ENCODE assay signal across 13 cellular contexts in the genomic region with DNA sequence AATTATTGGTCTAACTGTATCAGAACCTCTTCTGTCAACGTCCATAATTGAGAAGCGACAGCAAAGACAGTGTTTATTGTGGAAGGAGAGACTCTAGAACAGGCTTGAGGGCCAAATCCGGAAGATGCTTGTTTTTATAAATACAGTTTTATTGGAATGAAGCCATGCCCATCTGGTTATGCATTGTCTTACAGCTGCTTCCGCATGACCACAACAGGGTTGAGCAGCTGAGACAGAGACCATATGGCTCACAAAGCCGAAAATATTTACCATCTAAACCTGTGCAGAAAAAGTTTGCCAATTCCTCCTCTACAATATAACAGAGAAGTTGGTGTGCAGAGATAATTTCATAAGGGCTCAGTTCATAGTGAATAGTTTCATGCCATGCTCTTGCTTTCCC. TPM values are rescaled to one million over a fixed set of nuclear protein-coding genes. Genes with fewer than 3 reads are reported as not detected.
DNase-seq lines count a peak whose midpoint lies in the region; ATAC-seq and TF ChIP-seq lines count a peak whose summit lies in the region.
"Had no signal": no experiment of that assay in that cellular context is flagged by ENCODE, and none has a peak within 500 bp of the region (broad histone marks: within the 10 kb centered on the region; RNA-seq: fewer than 3 reads in every experiment).

No MANE protein-coding gene starts in this region.

- 62 to 77% (median 73%) methylated on average over 5 of the region's 5 CpGs for WGBS in adrenal gland, 4 donors

- no peak overlapping the region for H3K4me3 ChIP-seq in left ventricle myocardium inferior
- no peak overlapping the region for H3K4me3 ChIP-seq in adrenal gland
- H3K4me3 ChIP-seq: A549, gastrocnemius medialis, tibial artery had no signal

- H3K27ac ChIP-seq in left ventricle myocardium inferior (replicated peaks) (peak overlapping the region; percentile 74), adrenal gland (peak overlapping the region; percentile 22 to 83 (median 70))
- H3K27ac ChIP-seq: A549, tibial artery had no signal

- DNase-seq in left ventricle myocardium inferior, result no peak
- no peak for DNase-seq in cardiac septum (ENCODE audit: low spot score)
- DNase-seq in adrenal gland, result no peak
- DNase-seq in lung microvascular endothelial cell (ENCODE audit: low read depth in 2 of 2), result peak; percentile 53 to 91
- DNase-seq in nephron progenitor cell, result no peak
- DNase-seq in MV-4-11 (lab: John Stamatoyannopoulos, UW), result no peak
- DNase-seq in ACHN, result no peak
- no peak for DNase-seq in activated naive CD4-positive, alpha-beta T cell treated with anti-CD3 and anti-CD28 coated beads, Interleukin-2, amount 50 U/mL, for 72 hours (ENCODE audit: low spot score in 2 of 2)
- DNase-seq: gastrocnemius medialis, NCI-H748 treated with DMSO at 0.1 percent for 48 hours had no signal

- intact Hi-C loops in left ventricle myocardium inferior (cut with micrococcal nuclease), result no loop called here
- intact Hi-C loops in cardiac septum (cut with DNase I), result loop anchor here (2.0 kb wide), 1 partner anchor 20 kb away; no protein-coding TSS in a partner anchor
- intact Hi-C loops in adrenal gland (cut with DNase I), result loop anchor here in 1 of 2 donors (10.0 kb wide), 1 partner anchor 92 kb away; no protein-coding TSS in a partner anchor

- TF ChIP-seq CTCF in left ventricle myocardium inferior (IDR thresholded peaks at IDR 0.05; ENCODE audit: borderline replicate concordance), result no peak
- no peak for TF ChIP-seq CTCF in adrenal gland (IDR thresholded peaks at IDR 0.05)
- TF ChIP-seq CTCF in nephron progenitor cell (IDR thresholded peaks at IDR 0.05), result no peak

- H3K27me3 ChIP-seq in left ventricle myocardium inferior (ENCODE audit: low read depth) (no peaks in the 10 kb centered on the region), adrenal gland (no peaks in the 10 kb centered on the region)
- H3K27me3 ChIP-seq: gastrocnemius medialis, tibial artery had no signal

- no peaks in the 10 kb centered on the region for H3K27me3 Mint-ChIP-seq in nephron progenitor cell (ENCODE audit: low read depth, poor library complexity)
- H3K27me3 Mint-ChIP-seq: dendritic cell treated with granulocyte-macrophage colony-stimulating factor and Interleukin-4, amounts not matched to agents 40 ng/mL and 50 ng/mL, for 4 days had no signal

- no peak overlapping the region for H3K27ac Mint-ChIP-seq in nephron progenitor cell
- no peak overlapping the region for H3K27ac Mint-ChIP-seq in activated naive CD4-positive, alpha-beta T cell treated with anti-CD3 and anti-CD28 coated beads, Interleukin-2, amount 50 U/mL, for 72 hours
- H3K27ac Mint-ChIP-seq: dendritic cell treated with granulocyte-macrophage colony-stimulating factor and Interleukin-4, amounts not matched to agents 40 ng/mL and 50 ng/mL, for 4 days had no signal

- no peaks in the 10 kb centered on the region for H3K9me3 Mint-ChIP-seq in nephron progenitor cell
- H3K9me3 Mint-ChIP-seq in activated naive CD4-positive, alpha-beta T cell treated with anti-CD3 and anti-CD28 coated beads, Interleukin-2, amount 50 U/mL, for 72 hours, result no peaks in the 10 kb centered on the region
- H3K9me3 Mint-ChIP-seq: dendritic cell treated with granulocyte-macrophage colony-stimulating factor and Interleukin-4, amounts not matched to agents 40 ng/mL and 50 ng/mL, for 4 days had no signal

- H3K36me3 Mint-ChIP-seq in nephron progenitor cell (ENCODE audit: low read depth), result peaks cover 73% of the 10 kb centered on the region
- H3K36me3 Mint-ChIP-seq in activated naive CD4-positive, alpha-beta T cell treated with anti-CD3 and anti-CD28 coated beads, Interleukin-2, amount 50 U/mL, for 72 hours, result peaks cover 0 to 15% of the 10 kb centered on the region in 2 donors

- peaks cover 30% of the 10 kb centered on the region for H3K4me1 Mint-ChIP-seq in nephron progenitor cell

- no peak for ATAC-seq in activated naive CD4-positive, alpha-beta T cell treated with anti-CD3 and anti-CD28 coated beads, Interleukin-2, amount 50 U/mL, for 72 hours
- ATAC-seq: A549 had no signal

- in situ Hi-C loops in ACHN (cut with HindIII; ENCODE audit: low pct_ligation_motif_present, low pct_unique_long_range_greater_than_20kb, low sequenced_read_pairs), result no loop called here

- H3K4me1 ChIP-seq in left ventricle myocardium inferior (peaks cover 31% of the 10 kb centered on the region), adrenal gland (replicated peaks in 1 of 2) (peaks cover 16 to 41% of the 10 kb centered on the region in 2 donors)
- H3K4me1 ChIP-seq: A549, tibial artery had no signal

- H3K4me3 Mint-ChIP-seq in nephron progenitor cell, result no peak overlapping the region
- H3K4me3 Mint-ChIP-seq: dendritic cell treated with granulocyte-macrophage colony-stimulating factor and Interleukin-4, amounts not matched to agents 40 ng/mL and 50 ng/mL, for 4 days had no signal

- TF ChIP-seq POLR2A in adrenal gland (IDR thresholded peaks at IDR 0.05), result no peak

- H3K36me3 ChIP-seq in left ventricle myocardium inferior (no peaks in the 10 kb centered on the region), adrenal gland (replicated peaks in 1 of 2) (peaks cover 0 to 4% of the 10 kb centered on the region in 2 donors)
- H3K36me3 ChIP-seq: gastrocnemius medialis, tibial artery had no signal

- H3K9me3 ChIP-seq in left ventricle myocardium inferior (replicated peaks) (no peaks in the 10 kb centered on the region), adrenal gland (replicated peaks in 1 of 3) (no peaks in the 10 kb centered on the region)
- H3K9me3 ChIP-seq: A549, gastrocnemius medialis, tibial artery had no signal

RNA-seq across cellular contexts. Expression of gene PRKAB1, which starts 24.5 kb away (rescaled TPM):
- total RNA-seq in left ventricle myocardium inferior, result 9.2 TPM
- total RNA-seq in cardiac septum, result 12.2 TPM
- total RNA-seq in adrenal gland, result 10 to 100 TPM; 21.5 to 75.8 (median 40.3) TPM
- 10 to 100 TPM; 27.8 to 30.5 (median 29.3) TPM for polyA plus RNA-seq in adrenal gland
- total RNA-seq in lung microvascular endothelial cell, result 16.3 and 20.6 TPM in 2 replicates
- 10 to 100 TPM; 18.2 to 63.7 TPM for total RNA-seq in activated naive CD4-positive, alpha-beta T cell treated with anti-CD3 and anti-CD28 coated beads, Interleukin-2, amount 50 U/mL, for 72 hours

Comparison
In these comparisons a context has a peak if more than half of its experiments do, and no peak if none do; other contexts are left out.
1. DNase-seq: peak in lung microvascular endothelial cell (2 of 2); none in left ventricle myocardium inferior (single experiment), cardiac septum (single experiment), adrenal gland (0 of 7), nephron progenitor cell (single experiment), MV-4-11 (single experiment), ACHN (single experiment) and activated naive CD4-positive, alpha-beta T cell treated with anti-CD3 and anti-CD28 coated beads, Interleukin-2, amount 50 U/mL, for 72 hours (0 of 2).